Comparison of ENCODE assay signal across 11 cellular contexts in genomic region chr20:11919046-11919445, GRCh38. TPM values are rescaled to one million over a fixed set of nuclear protein-coding genes. Genes with fewer than 3 reads are reported as not detected.
DNase-seq lines count a peak whose midpoint lies in the region; ATAC-seq and TF ChIP-seq lines count a peak whose summit lies in the region.
"Had no signal": no experiment of that assay in that cellular context is flagged by ENCODE, and none has a peak within 500 bp of the region (broad histone marks: within the 10 kb centered on the region; RNA-seq: fewer than 3 reads in every experiment).

No MANE protein-coding gene starts in this region.

- intact Hi-C loops in prostate gland (cut with DNase I): no loop called here

- TF ChIP-seq POLR2A in prostate gland (IDR thresholded peaks at IDR 0.05): no peak

- no peaks in the 10 kb centered on the region for H3K27me3 ChIP-seq in prostate gland (replicated peaks; ENCODE audit: insufficient read depth)

- 12% methylated on average over 9 of the region's 9 CpGs for WGBS in prostate gland

- DNase-seq in DMS79 (lab: John Stamatoyannopoulos, UW) (peak; percentile 77), NCI-H510A (lab: John Stamatoyannopoulos, UW) (peak; percentile 89), fibroblast of villous mesenchyme (ENCODE audit: low read depth) (peak; percentile 54), prostate gland (ENCODE audit: low spot score) (peak; percentile 45), glomerular visceral epithelial cell (ENCODE audit: extremely low spot score) (no peak), AG08395 (ENCODE audit: low spot score) (no peak)
- DNase-seq: DND-41; NCI-H1048; stimulated activated CD4-positive, alpha-beta T cell treated with anti-CD3 and anti-CD28 coated beads, Interleukin-12 subunit alpha, Interleukin-12 subunit beta, amount 100 ng/mL, for 4 hours had no signal

- H3K4me3 ChIP-seq in fibroblast of villous mesenchyme (ENCODE audit: low read depth, low read length) (peak overlapping the region; percentile 53), prostate gland (peak overlapping the region; percentile 5 to 23)

- no peaks in the 10 kb centered on the region for H3K4me1 ChIP-seq in prostate gland (replicated peaks)

- H3K9me3 ChIP-seq in prostate gland: no peaks in the 10 kb centered on the region

- no peak for ATAC-seq in HG02870 (IDR thresholded peaks at IDR 0.05; ENCODE audit: unreplicated experiment)
- no peak for ATAC-seq in HG03139 (IDR thresholded peaks at IDR 0.05; ENCODE audit: unreplicated experiment)

- TF ChIP-seq CTCF in fibroblast of villous mesenchyme (IDR thresholded peaks at IDR 0.05; ENCODE audit: insufficient read depth, low read depth, low read length) (no peak), prostate gland (IDR thresholded peaks at IDR 0.05) (no peak)

- peak overlapping the region; percentile 3 to 46 for H3K27ac ChIP-seq in prostate gland

- peaks cover 0 to 6% of the 10 kb centered on the region in 2 donors for H3K36me3 ChIP-seq in prostate gland

RNA-seq across cellular contexts. Expression of gene BTBD3, which starts 1.4 kb away (rescaled TPM):
- 25.1 and 74.3 TPM in 2 replicates for total RNA-seq in fibroblast of villous mesenchyme
- total RNA-seq in prostate gland: 10 to 100 TPM; 36.2 to 84.9 TPM

Comparison
In these comparisons a context has a peak if more than half of its experiments do, and no peak if none do; other contexts are left out.
1. DNase-seq: peak in DMS79 (single experiment), NCI-H510A (single experiment), fibroblast of villous mesenchyme (single experiment) and prostate gland (single experiment); none in glomerular visceral epithelial cell (single experiment) and AG08395 (single experiment).